18 cellular contexts compared by ENCODE assay signal in the genomic region with DNA sequence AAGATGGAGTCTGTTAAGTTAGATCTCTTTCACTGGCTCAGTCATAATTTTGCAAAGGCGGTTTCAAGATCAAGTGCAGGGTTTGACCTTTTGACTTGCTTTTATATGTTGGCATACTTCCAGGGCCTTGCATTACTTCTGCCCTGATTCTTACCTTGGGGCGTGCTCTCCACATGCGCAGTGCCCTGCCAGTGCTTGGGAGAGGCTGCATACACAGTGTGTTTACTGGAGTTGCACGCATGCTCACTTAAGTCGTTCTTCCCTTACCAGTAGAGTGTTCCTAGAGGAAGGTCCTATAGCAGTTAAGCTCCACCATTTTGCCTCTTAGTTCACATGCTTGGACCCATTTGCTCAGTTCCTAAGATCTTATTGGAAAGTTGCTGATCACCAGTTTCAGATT. TPM values are rescaled to one million over a fixed set of nuclear protein-coding genes. Genes with fewer than 3 reads are reported as not detected.
DNase-seq lines count a peak whose midpoint lies in the region; ATAC-seq and TF ChIP-seq lines count a peak whose summit lies in the region.
"Had no signal": no experiment of that assay in that cellular context is flagged by ENCODE, and none has a peak within 500 bp of the region (broad histone marks: within the 10 kb centered on the region; RNA-seq: fewer than 3 reads in every experiment).

No MANE protein-coding gene starts in this region.

- no peaks in the 10 kb centered on the region for H3K36me3 ChIP-seq in BE2C
- H3K36me3 ChIP-seq in HEK293 (ENCODE audit: control insufficient read depth in 2 of 2, insufficient read depth in 1 of 2, low read length in 2 of 2): no peaks in the 10 kb centered on the region
- no peaks in the 10 kb centered on the region for H3K36me3 ChIP-seq in naive thymus-derived CD4-positive, alpha-beta T cell (ENCODE audit: control insufficient read depth in 2 of 3, insufficient read depth in 3 of 3, low read length in 3 of 3)
- H3K36me3 ChIP-seq: tibial artery had no signal

- CTCF ChIA-PET in HEK293 (lab: Yijun Ruan, JAX): no interaction called here
- CTCF ChIA-PET in naive thymus-derived CD4-positive, alpha-beta T cell (lab: Charles Lee): interaction anchor here (1.2 kb wide), 1 partner anchor 77 kb away, joined by 3 read pairs; no protein-coding TSS in a partner anchor

- peak; percentile 25 for DNase-seq in BE2C
- DNase-seq in naive thymus-derived CD4-positive, alpha-beta T cell: peak in 3 of 9 donors; percentile 30 to 41 (median 39)
- no peak for DNase-seq in GM03348 (ENCODE audit: low spot score)
- no peak for DNase-seq in 8988T
- no peak for DNase-seq in DMS79 (lab: John Stamatoyannopoulos, UW)
- DNase-seq: activated CD8-positive, alpha-beta memory T cell treated with anti-CD3 and anti-CD28 coated beads, Interleukin-2, amount 10 ng/mL, durations not matched to agents 7 days and 5 days; activated effector memory CD4-positive, alpha-beta T cell treated with anti-CD3 and anti-CD28 coated beads, Interleukin-2, amount 50 U/mL, for 16 hours; aorta; COR-L47; effector CD8-positive, alpha-beta T cell; NCI-H1105 treated with DMSO at 0.1 percent for 48 hours; SK-N-SH; stimulated activated CD4-positive, alpha-beta T cell treated with anti-CD3 and anti-CD28 coated beads, Interleukin-12 subunit alpha, Interleukin-12 subunit beta, amount 100 ng/mL, for 4 hours; tibial artery had no signal

- H3K27me3 Mint-ChIP-seq in activated T-helper 17 cell treated with anti-CD3 and anti-CD28 coated beads, Interleukin-2, amount 50 U/mL, for 72 hours: no peaks in the 10 kb centered on the region
- H3K27me3 Mint-ChIP-seq in naive thymus-derived CD4-positive, alpha-beta T cell: no peaks in the 10 kb centered on the region
- H3K27me3 Mint-ChIP-seq: activated CD8-positive, alpha-beta memory T cell treated with anti-CD3 and anti-CD28 coated beads, Interleukin-2, amount 10 ng/mL, durations not matched to agents 7 days and 5 days had no signal

- intact Hi-C loops in naive thymus-derived CD4-positive, alpha-beta T cell (cut with micrococcal nuclease): loop anchor here in 1 of 2 donors (5.0 kb wide), 1 partner anchor 361 kb away; the partner anchor contains the start of gene YAP1

- peak overlapping the region; percentile 48 for H3K4me3 Mint-ChIP-seq in activated T-helper 17 cell treated with anti-CD3 and anti-CD28 coated beads, Interleukin-2, amount 50 U/mL, for 72 hours
- peak overlapping the region in 4 of 10 donors; percentile 41 to 76 (median 55) for H3K4me3 Mint-ChIP-seq in naive thymus-derived CD4-positive, alpha-beta T cell
- H3K4me3 Mint-ChIP-seq: activated CD8-positive, alpha-beta memory T cell treated with anti-CD3 and anti-CD28 coated beads, Interleukin-2, amount 10 ng/mL, durations not matched to agents 7 days and 5 days had no signal

- no peaks in the 10 kb centered on the region for H3K27me3 ChIP-seq in BE2C
- H3K27me3 ChIP-seq in naive thymus-derived CD4-positive, alpha-beta T cell (ENCODE audit: control insufficient read depth in 2 of 2, insufficient read depth in 2 of 2, low read length in 2 of 2): no peaks in the 10 kb centered on the region
- H3K27me3 ChIP-seq: tibial artery had no signal

- no peak for ATAC-seq in activated T-helper 17 cell treated with anti-CD3 and anti-CD28 coated beads, Interleukin-2, amount 50 U/mL, for 72 hours (replicated peaks)
- ATAC-seq in naive thymus-derived CD4-positive, alpha-beta T cell: no peak
- no peak for ATAC-seq in GM21529 (IDR thresholded peaks at IDR 0.05; ENCODE audit: unreplicated experiment)
- ATAC-seq: activated CD8-positive, alpha-beta memory T cell treated with anti-CD3 and anti-CD28 coated beads, Interleukin-2, amount 10 ng/mL, durations not matched to agents 7 days and 5 days had no signal

- no peaks in the 10 kb centered on the region for H3K9me3 Mint-ChIP-seq in activated T-helper 17 cell treated with anti-CD3 and anti-CD28 coated beads, Interleukin-2, amount 50 U/mL, for 72 hours
- H3K9me3 Mint-ChIP-seq in naive thymus-derived CD4-positive, alpha-beta T cell: peaks cover 0 to 4% (median 0%) of the 10 kb centered on the region in 11 donors

- TF ChIP-seq CTCF in BE2C (IDR thresholded peaks at IDR 0.05; ENCODE audit: low read depth, low read length) (no peak), HEK293 (tag by site-specific recombination; IDR thresholded peaks at IDR 0.05) (no peak)

- H3K4me1 Mint-ChIP-seq in activated T-helper 17 cell treated with anti-CD3 and anti-CD28 coated beads, Interleukin-2, amount 50 U/mL, for 72 hours: peaks cover 35% of the 10 kb centered on the region
- H3K4me1 Mint-ChIP-seq in naive thymus-derived CD4-positive, alpha-beta T cell: peaks cover 36 to 88% (median 87%) of the 10 kb centered on the region in 7 donors

- H3K4me3 ChIP-seq in BE2C (ENCODE audit: low read depth, low read length): no peak overlapping the region
- no peak overlapping the region for H3K4me3 ChIP-seq in HEK293 (ENCODE audit: low read depth, low read length)
- no peak overlapping the region for H3K4me3 ChIP-seq in naive thymus-derived CD4-positive, alpha-beta T cell (ENCODE audit: low read length)
- H3K4me3 ChIP-seq: tibial artery had no signal

- no peak overlapping the region for H3K27ac ChIP-seq in HEK293 (ENCODE audit: extremely low read depth, low read depth, low read length)
- H3K27ac ChIP-seq in naive thymus-derived CD4-positive, alpha-beta T cell (ENCODE audit: low read depth, low read length): no peak overlapping the region
- H3K27ac ChIP-seq: tibial artery had no signal

- no peak overlapping the region for H3K27ac Mint-ChIP-seq in activated T-helper 17 cell treated with anti-CD3 and anti-CD28 coated beads, Interleukin-2, amount 50 U/mL, for 72 hours
- H3K27ac Mint-ChIP-seq in naive thymus-derived CD4-positive, alpha-beta T cell: peak overlapping the region in 6 of 9 donors; percentile 3 to 72 (median 32)
- H3K27ac Mint-ChIP-seq: activated CD8-positive, alpha-beta memory T cell treated with anti-CD3 and anti-CD28 coated beads, Interleukin-2, amount 10 ng/mL, durations not matched to agents 7 days and 5 days had no signal

- H3K36me3 Mint-ChIP-seq in activated T-helper 17 cell treated with anti-CD3 and anti-CD28 coated beads, Interleukin-2, amount 50 U/mL, for 72 hours (ENCODE audit: low read depth): no peaks in the 10 kb centered on the region
- H3K36me3 Mint-ChIP-seq in naive thymus-derived CD4-positive, alpha-beta T cell: peaks cover 0 to 4% (median 0%) of the 10 kb centered on the region in 5 donors

- no peaks in the 10 kb centered on the region for H3K9me3 ChIP-seq in BE2C
- H3K9me3 ChIP-seq in HEK293 (ENCODE audit: control insufficient read depth, insufficient read depth, low read depth, low read length): no peaks in the 10 kb centered on the region
- H3K9me3 ChIP-seq in naive thymus-derived CD4-positive, alpha-beta T cell (ENCODE audit: control insufficient read depth in 2 of 3, low read length in 3 of 3): no peaks in the 10 kb centered on the region
- H3K9me3 ChIP-seq: SK-N-SH, tibial artery had no signal

- POLR2A ChIA-PET in HEK293 (lab: Yijun Ruan, JAX): no interaction called here
- POLR2A ChIA-PET in naive thymus-derived CD4-positive, alpha-beta T cell (lab: Charles Lee): interaction anchor here (1.9 kb wide), 1 partner anchor 15 kb away, joined by 4 read pairs; no protein-coding TSS in a partner anchor

- H3K4me1 ChIP-seq in BE2C (peaks cover 9% of the 10 kb centered on the region), HEK293 (ENCODE audit: control insufficient read depth, insufficient read depth, low read length) (no peaks in the 10 kb centered on the region)
- peaks cover 30 to 66% of the 10 kb centered on the region in 2 donors for H3K4me1 ChIP-seq in naive thymus-derived CD4-positive, alpha-beta T cell (ENCODE audit: control insufficient read depth in 2 of 2, insufficient read depth in 2 of 2, low read length in 2 of 2)

TF ChIP-seq in HEK293, 187 proteins besides CTCF, POLR2A, EP300 and RAD21:
- TF ChIP-seq ZSCAN5A (tag by site-specific recombination; IDR thresholded peaks at IDR 0.05) (no peak), SP7 (tag by site-specific recombination; IDR thresholded peaks at IDR 0.05) (no peak)
- TF ChIP-seq, protein P1, sequence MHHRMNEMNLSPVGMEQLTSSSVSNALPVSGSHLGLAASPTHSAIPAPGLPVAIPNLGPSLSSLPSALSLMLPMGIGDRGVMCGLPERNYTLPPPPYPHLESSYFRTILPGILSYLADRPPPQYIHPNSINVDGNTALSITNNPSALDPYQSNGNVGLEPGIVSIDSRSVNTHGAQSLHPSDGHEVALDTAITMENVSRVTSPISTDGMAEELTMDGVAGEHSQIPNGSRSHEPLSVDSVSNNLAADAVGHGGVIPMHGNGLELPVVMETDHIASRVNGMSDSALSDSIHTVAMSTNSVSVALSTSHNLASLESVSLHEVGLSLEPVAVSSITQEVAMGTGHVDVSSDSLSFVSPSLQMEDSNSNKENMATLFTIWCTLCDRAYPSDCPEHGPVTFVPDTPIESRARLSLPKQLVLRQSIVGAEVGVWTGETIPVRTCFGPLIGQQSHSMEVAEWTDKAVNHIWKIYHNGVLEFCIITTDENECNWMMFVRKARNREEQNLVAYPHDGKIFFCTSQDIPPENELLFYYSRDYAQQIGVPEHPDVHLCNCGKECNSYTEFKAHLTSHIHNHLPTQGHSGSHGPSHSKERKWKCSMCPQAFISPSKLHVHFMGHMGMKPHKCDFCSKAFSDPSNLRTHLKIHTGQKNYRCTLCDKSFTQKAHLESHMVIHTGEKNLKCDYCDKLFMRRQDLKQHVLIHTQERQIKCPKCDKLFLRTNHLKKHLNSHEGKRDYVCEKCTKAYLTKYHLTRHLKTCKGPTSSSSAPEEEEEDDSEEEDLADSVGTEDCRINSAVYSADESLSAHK (tag by site-specific recombination; IDR thresholded peaks at IDR 0.05): peak; percentile 43; the same call in 1 of the 2 replicates

RNA-seq across cellular contexts. Expression of gene TMEM123, which starts 21.0 kb away (rescaled TPM):
- polyA plus RNA-seq in BE2C (2012; ENCODE audit: insufficient read depth, insufficient read length, low read depth): 61.7 TPM
- total RNA-seq in activated T-helper 17 cell treated with anti-CD3 and anti-CD28 coated beads, Interleukin-2, amount 50 U/mL, for 72 hours: 100 to 1,000 TPM; 140 to 209 TPM
- 100 to 1,000 TPM; 270 to 495 (median 437) TPM for total RNA-seq in naive thymus-derived CD4-positive, alpha-beta T cell
- 100 to 1,000 TPM; 811 to 922 TPM for polyA plus RNA-seq in naive thymus-derived CD4-positive, alpha-beta T cell

RNA-seq across cellular contexts. Expression of gene MMP7, which starts 57.0 kb away (rescaled TPM):
- polyA plus RNA-seq in BE2C (2012; ENCODE audit: insufficient read depth, insufficient read length, low read depth): not detected
- total RNA-seq in activated T-helper 17 cell treated with anti-CD3 and anti-CD28 coated beads, Interleukin-2, amount 50 U/mL, for 72 hours: not detected
- not detected for total RNA-seq in naive thymus-derived CD4-positive, alpha-beta T cell
- not detected for polyA plus RNA-seq in naive thymus-derived CD4-positive, alpha-beta T cell
- total RNA-seq: activated CD8-positive, alpha-beta memory T cell treated with anti-CD3 and anti-CD28 coated beads, Interleukin-2, amount 10 ng/mL, durations not matched to agents 7 days and 5 days; HT1080 had no signal
- polyA plus RNA-seq: aorta had no signal
